20 cellular contexts compared by ENCODE assay signal in genomic region chr10:71945819-71946474, GRCh38.
"Had no signal": no experiment of that assay in that cellular context is flagged by ENCODE, and none has a peak within 500 bp of the region (broad histone marks: within the 10 kb centered on the region; RNA-seq: fewer than 3 reads in every experiment).

No MANE protein-coding gene starts in this region.

- DNase-seq: activated CD4-positive, alpha-beta T cell treated with anti-CD3 and anti-CD28 coated beads, Interleukin-2, amount 10 ng/mL, durations not matched to agents 7 days and 5 days; activated CD4-positive, CD25-positive, alpha-beta regulatory T cell; activated CD8-positive, alpha-beta memory T cell treated with anti-CD3 and anti-CD28 coated beads for 24 hours; activated naive CD4-positive, alpha-beta T cell treated with anti-CD3 and anti-CD28 coated beads, Interleukin-2, amount 10 ng/mL, durations not matched to agents 7 days and 5 days; amniotic stem cell; esophagus squamous epithelium; heart left ventricle; islet precursor cell; left lung; mesenchymal stem cell; pancreas; small intestine; stomach had no signal

- H3K27ac ChIP-seq: esophagus squamous epithelium, heart left ventricle, left lung, pancreas, stomach, thoracic aorta had no signal

- ATAC-seq: activated T-helper 17 cell treated with anti-CD3 and anti-CD28 coated beads, Interleukin-2, amount 50 U/mL, for 72 hours; heart left ventricle; left lung; pancreas had no signal

- H3K4me1 ChIP-seq: heart left ventricle, left lung, pancreas, stomach had no signal

- H3K27me3 ChIP-seq: esophagus squamous epithelium, heart left ventricle, left lung, pancreas, stomach had no signal

- H3K27ac Mint-ChIP-seq: activated CD4-positive, alpha-beta T cell treated with anti-CD3 and anti-CD28 coated beads, Interleukin-2, amount 10 ng/mL, durations not matched to agents 7 days and 5 days; activated naive CD4-positive, alpha-beta T cell treated with anti-CD3 and anti-CD28 coated beads, Interleukin-2, amount 10 ng/mL, durations not matched to agents 7 days and 5 days; activated T-helper 17 cell treated with anti-CD3 and anti-CD28 coated beads, Interleukin-2, amount 50 U/mL, for 72 hours; T-helper 1 cell treated with Interleukin-12 subunit alpha and Interleukin-12 subunit beta and Interleukin-4 antibody, amounts not matched to agents 30 μg/mL and 1 μg/mL, for 36 hours had no signal

- H3K4me1 Mint-ChIP-seq: activated CD4-positive, alpha-beta T cell treated with anti-CD3 and anti-CD28 coated beads, Interleukin-2, amount 10 ng/mL, durations not matched to agents 7 days and 5 days; activated naive CD4-positive, alpha-beta T cell treated with anti-CD3 and anti-CD28 coated beads, Interleukin-2, amount 10 ng/mL, durations not matched to agents 7 days and 5 days; brain; neural crest cell had no signal

- H3K9me3 ChIP-seq: pancreas had no signal

- H3K4me3 ChIP-seq: esophagus squamous epithelium, heart left ventricle, left lung, pancreas, stomach, thoracic aorta had no signal

- H3K36me3 ChIP-seq: esophagus squamous epithelium, heart left ventricle, left lung, pancreas, stomach, thoracic aorta had no signal

- H3K4me3 Mint-ChIP-seq: activated CD4-positive, alpha-beta T cell treated with anti-CD3 and anti-CD28 coated beads, Interleukin-2, amount 10 ng/mL, durations not matched to agents 7 days and 5 days; activated naive CD4-positive, alpha-beta T cell treated with anti-CD3 and anti-CD28 coated beads, Interleukin-2, amount 10 ng/mL, durations not matched to agents 7 days and 5 days; activated T-helper 17 cell treated with anti-CD3 and anti-CD28 coated beads, Interleukin-2, amount 50 U/mL, for 72 hours; brain; neural crest cell; T-helper 1 cell treated with Interleukin-12 subunit alpha and Interleukin-12 subunit beta and Interleukin-4 antibody, amounts not matched to agents 30 μg/mL and 1 μg/mL, for 36 hours had no signal

- FAIRE-seq: endometrium, frontal cortex, pancreas, small intestine had no signal
